In the genomic region with DNA sequence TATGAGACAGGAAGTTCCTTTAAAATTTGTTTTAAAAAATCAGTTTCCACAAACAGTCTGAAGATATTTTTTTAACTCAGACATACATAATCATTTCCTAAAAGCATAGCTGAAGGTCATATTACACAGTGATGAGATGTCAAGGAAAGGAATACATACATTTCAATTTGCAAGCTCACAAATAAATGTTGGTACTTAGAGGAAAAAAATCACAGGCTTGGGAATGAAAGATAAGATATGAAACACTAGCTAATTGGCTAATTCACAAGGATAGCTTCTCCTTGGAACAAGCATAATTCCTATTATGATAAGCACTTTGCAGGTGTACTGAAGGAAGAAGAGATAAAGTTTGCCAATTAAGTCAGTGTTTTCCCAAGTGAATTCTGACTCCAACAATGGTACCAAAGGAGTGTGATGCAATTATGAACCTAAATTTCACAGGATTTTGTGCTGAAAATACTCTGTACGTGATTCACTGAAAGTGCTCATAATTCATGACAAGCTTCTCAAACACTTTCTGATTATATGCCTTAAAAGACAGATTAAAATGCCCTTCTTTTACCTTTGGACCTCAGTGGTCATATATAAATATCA, we compare ENCODE assay signal across 25 cellular contexts.
DNase-seq lines count a peak whose midpoint lies in the region; ATAC-seq, FAIRE-seq and TF ChIP-seq lines count a peak whose summit lies in the region.
"Had no signal": no experiment of that assay in that cellular context is flagged by ENCODE, and none has a peak within 500 bp of the region (broad histone marks: within the 10 kb centered on the region; RNA-seq: fewer than 3 reads in every experiment).

No MANE protein-coding gene starts in this region.

- H3K9me3 Mint-ChIP-seq in chondrocyte (ENCODE audit: low read depth), result peaks cover 5% of the 10 kb centered on the region
- H3K9me3 Mint-ChIP-seq: activated T-cell treated with anti-CD3 and anti-CD28 coated beads, Interleukin-2, amount 50 U/mL, for 72 hours; neural progenitor cell had no signal

- H3K4me1 Mint-ChIP-seq in chondrocyte (ENCODE audit: low read depth), result peaks cover 51% of the 10 kb centered on the region
- H3K4me1 Mint-ChIP-seq: neural progenitor cell had no signal

- DNase-seq in GM12892 (ENCODE audit: insufficient read length), result no peak
- no peak for DNase-seq in Panc1 (ENCODE audit: low read depth, low spot score)
- DNase-seq in chondrocyte (ENCODE audit: low spot score), result no peak
- DNase-seq in osteoblast (ENCODE audit: insufficient read length, low spot score, missing footprints), result no peak
- DNase-seq in ACHN, result no peak
- no peak for DNase-seq in NCI-H2081 (lab: John Stamatoyannopoulos, UW)
- DNase-seq in NCI-H187 (lab: John Stamatoyannopoulos, UW), result no peak
- no peak for DNase-seq in kidney
- DNase-seq: activated B cell treated with CpG ODN at 0.5 μM for 24 hours; activated T-cell treated with anti-CD3 and anti-CD28 coated beads, Interleukin-2, amount 50 U/mL, for 72 hours; brain microvascular endothelial cell; DMS79 treated with DMSO at 0.1 percent for 48 hours; heart left ventricle; Kasumi-1; mucosa of descending colon; NCI-H1105; NCI-H2171; NCI-H748 treated with DMSO at 0.1 percent for 48 hours; OCI-M1; SJCRH30; stimulated activated CD4-positive, alpha-beta T cell treated with anti-CD3 and anti-CD28 coated beads, Interleukin-4, amount 100 ng/mL, for 24 hours had no signal

- H3K4me1 ChIP-seq in Panc1 (ENCODE audit: control insufficient read depth, insufficient read depth, low read length) (peaks cover 13% of the 10 kb centered on the region), osteoblast (ENCODE audit: insufficient read depth, low read length) (peaks cover 56% of the 10 kb centered on the region), kidney (ENCODE audit: control insufficient read depth in 1 of 2, insufficient read depth in 1 of 2, low read depth in 1 of 2, low read length in 2 of 2) (no peaks in the 10 kb centered on the region)
- H3K4me1 ChIP-seq: heart left ventricle, neural progenitor cell, SJCRH30, vagina had no signal

- no peaks in the 10 kb centered on the region for H4K20me1 ChIP-seq in osteoblast (ENCODE audit: insufficient read depth, low read length)

- no peaks in the 10 kb centered on the region for H3K27me3 Mint-ChIP-seq in chondrocyte (ENCODE audit: low read depth)
- H3K27me3 Mint-ChIP-seq: activated B cell treated with CpG ODN at 0.5 μM for 24 hours had no signal

- no peak overlapping the region for H3K9ac ChIP-seq in kidney (ENCODE audit: low read length in 2 of 2)
- H3K9ac ChIP-seq: neural progenitor cell had no signal

- TF ChIP-seq POLR2A in GM12892 (IDR thresholded peaks at IDR 0.05; ENCODE audit: low read depth, low read length), result no peak

- no peak overlapping the region for H2AFZ ChIP-seq in osteoblast (ENCODE audit: low read length)
- H2AFZ ChIP-seq: neural progenitor cell had no signal

- FAIRE-seq in GM12892 (lab: Jason Lieb, UNC) (peak; percentile 78), kidney (lab: Jason Lieb, UNC) (no peak)

- TF ChIP-seq CTCF in Panc1 (IDR thresholded peaks at IDR 0.05), result no peak
- no peak for TF ChIP-seq CTCF in chondrocyte (IDR thresholded peaks at IDR 0.05)
- no peak for TF ChIP-seq CTCF in osteoblast (IDR thresholded peaks at IDR 0.05; ENCODE audit: extremely low read depth, low read depth, low read length)
- TF ChIP-seq CTCF in kidney (IDR thresholded peaks at IDR 0.05; ENCODE audit: borderline replicate concordance, extremely low read depth, insufficient read depth), result no peak

- no peak overlapping the region for H3K4me3 ChIP-seq in Panc1 (ENCODE audit: low read depth in 2 of 2, low read length in 2 of 2)
- no peak overlapping the region for H3K4me3 ChIP-seq in osteoblast (ENCODE audit: insufficient read depth, low read length)
- no peak overlapping the region for H3K4me3 ChIP-seq in kidney (ENCODE audit: low read length in 2 of 2)
- H3K4me3 ChIP-seq: heart left ventricle, mucosa of descending colon, neural progenitor cell, SJCRH30, vagina had no signal

- peak overlapping the region; percentile 86 for H3K27ac Mint-ChIP-seq in chondrocyte (ENCODE audit: unreplicated experiment)
- H3K27ac Mint-ChIP-seq: activated B cell treated with CpG ODN at 0.5 μM for 24 hours; activated naive CD8-positive, alpha-beta T cell; activated T-cell treated with anti-CD3 and anti-CD28 coated beads, Interleukin-2, amount 50 U/mL, for 72 hours; neural progenitor cell had no signal

- H3K36me3 Mint-ChIP-seq in chondrocyte (ENCODE audit: low read depth), result no peaks in the 10 kb centered on the region
- H3K36me3 Mint-ChIP-seq: activated naive CD8-positive, alpha-beta T cell; neural progenitor cell had no signal

- POLR2A ChIA-PET in Panc1 (lab: Charles Lee), result no interaction called here

- H3K27ac ChIP-seq in Panc1 (ENCODE audit: low read length) (peak overlapping the region; percentile 30; the same call in 1 of the 2 replicates), osteoblast (ENCODE audit: low read depth, low read length) (no peak overlapping the region), kidney (ENCODE audit: low read depth in 2 of 2, low read length in 2 of 2) (no peak overlapping the region)
- H3K27ac ChIP-seq: heart left ventricle, neural progenitor cell, SJCRH30, vagina had no signal

- no peak for ATAC-seq in Panc1
- ATAC-seq: activated T-cell treated with anti-CD3 and anti-CD28 coated beads, Interleukin-2, amount 50 U/mL, for 72 hours; esophagus mucosa; heart left ventricle; mucosa of descending colon had no signal

- peak overlapping the region; percentile 1 for H3K4me2 ChIP-seq in osteoblast (ENCODE audit: insufficient read depth, low read length)
- H3K4me2 ChIP-seq: neural progenitor cell had no signal

- in situ Hi-C loops in Panc1 (cut with HindIII; ENCODE audit: low pct_unique_long_range_greater_than_20kb, low sequenced_read_pairs), result no loop called here
- in situ Hi-C loops in ACHN (cut with HindIII; ENCODE audit: low pct_ligation_motif_present, low pct_unique_long_range_greater_than_20kb, low sequenced_read_pairs), result no loop called here

- intact Hi-C loops in Panc1 (cut with micrococcal nuclease; ENCODE audit: unreplicated experiment), result no loop called here
- intact Hi-C loops in kidney (cut with DNase I), result no loop called here

- BruUV-seq in Panc1 (replicated peaks; lab: Mats Ljungman, UMichigan), result no TSS peak

- CTCF ChIA-PET in Panc1 (lab: Charles Lee), result no interaction called here

- H3K9me3 ChIP-seq in Panc1 (ENCODE audit: control insufficient read depth, insufficient read depth, low read depth, low read length), result peaks cover 17% of the 10 kb centered on the region; the same call in 1 of the 2 replicates
- H3K9me3 ChIP-seq in osteoblast (ENCODE audit: low read depth, low read length), result peaks cover 2% of the 10 kb centered on the region
- H3K9me3 ChIP-seq in kidney (ENCODE audit: control insufficient read depth in 1 of 2, low read length in 2 of 2), result no peaks in the 10 kb centered on the region
- H3K9me3 ChIP-seq: mucosa of descending colon, vagina had no signal

- H3K27me3 ChIP-seq in Panc1 (ENCODE audit: control insufficient read depth, insufficient read depth, low read length) (no peaks in the 10 kb centered on the region), osteoblast (ENCODE audit: insufficient read depth, low read length) (no peaks in the 10 kb centered on the region)
- H3K27me3 ChIP-seq: brain microvascular endothelial cell, heart left ventricle, neural progenitor cell, SJCRH30, vagina had no signal

- peaks cover 20% of the 10 kb centered on the region for H3K79me2 ChIP-seq in osteoblast (ENCODE audit: insufficient read depth, low read length)

- peak overlapping the region; percentile 16 for H3K4me3 Mint-ChIP-seq in chondrocyte (ENCODE audit: unreplicated experiment)
- H3K4me3 Mint-ChIP-seq: activated B cell treated with CpG ODN at 0.5 μM for 24 hours; activated naive CD8-positive, alpha-beta T cell; activated T-cell treated with anti-CD3 and anti-CD28 coated beads, Interleukin-2, amount 50 U/mL, for 72 hours; neural progenitor cell had no signal

- no peaks in the 10 kb centered on the region for H3K36me3 ChIP-seq in Panc1 (ENCODE audit: control insufficient read depth, insufficient read depth, low read length)
- H3K36me3 ChIP-seq in osteoblast (ENCODE audit: insufficient read depth, low read length), result no peaks in the 10 kb centered on the region
- H3K36me3 ChIP-seq in kidney (ENCODE audit: control insufficient read depth in 1 of 2, insufficient read depth in 2 of 2, low read length in 2 of 2), result no peaks in the 10 kb centered on the region
- H3K36me3 ChIP-seq: brain microvascular endothelial cell, heart left ventricle, SJCRH30, vagina had no signal
